29 cellular contexts compared by ENCODE assay signal in genomic region chr2:195437521-195437920, GRCh38.
"Had no signal": no experiment of that assay in that cellular context is flagged by ENCODE, and none has a peak within 500 bp of the region (broad histone marks: within the 10 kb centered on the region; RNA-seq: fewer than 3 reads in every experiment).

No MANE protein-coding gene starts in this region.

- H3K36me3 Mint-ChIP-seq: stimulated activated effector memory CD8-positive, alpha-beta T cell treated with anti-CD3 and anti-CD28 coated beads, Interleukin-12 subunit alpha, Interleukin-12 subunit beta, amount 100 ng/mL, for 72 hours; type B pancreatic cell had no signal

- DNase-seq: stimulated activated CD4-positive, alpha-beta T cell treated with anti-CD3 and anti-CD28 coated beads, Interleukin-2, amount 100 ng/mL, for 48 hours; stimulated activated CD4-positive, alpha-beta T cell treated with anti-CD3 and anti-CD28 coated beads, Interleukin-4, amount 100 ng/mL, for 1 hour; stimulated activated CD4-positive, alpha-beta T cell treated with anti-CD3 and anti-CD28 coated beads, Interleukin-4, amount 100 ng/mL, for 24 hours; stimulated activated CD4-positive, alpha-beta T cell treated with anti-CD3 and anti-CD28 coated beads, Interleukin-4, amount 100 ng/mL, for 4 hours; stimulated activated CD8-positive, alpha-beta memory T cell treated with anti-CD3 and anti-CD28 coated beads, Interleukin-4, amount 100 ng/mL, for 48 hours; stimulated activated naive B cell treated with anti-CD40 and anti-IgM and Interleukin-4, amounts not matched to agents 10 μg/mL and 1 μg/mL and 100 μg/mL, for 72 hours; stimulated activated naive CD4-positive, alpha-beta T cell; stimulated activated naive CD4-positive, alpha-beta T cell treated with Interleukin-2 at 50 U/mL for 16 hours; stimulated activated naive CD8-positive, alpha-beta T cell treated with anti-CD3 and anti-CD28 coated beads, Interleukin-15, amount 100 ng/mL, for 72 hours; stimulated activated naive CD8-positive, alpha-beta T cell treated with anti-CD3 and anti-CD28 coated beads, Interleukin-15, Interleukin-2, amounts not matched to agents 100 U/mL and 50 U/mL, for 24 hours; stomach; substantia nigra; testis; thyroid gland; tibial artery; transverse colon; trophoblast cell; upper lobe of right lung; uterus had no signal

- H3K4me1 Mint-ChIP-seq: stimulated activated memory B cell treated with anti-CD40 and anti-IgM and Interleukin-4, amounts not matched to agents 10 μg/mL and 1 μg/mL and 100 μg/mL, for 72 hours had no signal

- FAIRE-seq: urothelium cell line had no signal

- H3K4me1 ChIP-seq: stomach, suprapubic skin, testis, thyroid gland, tibial artery, tibial nerve, transverse colon, upper lobe of left lung, upper lobe of right lung, uterus, vagina had no signal

- H3K27me3 ChIP-seq: stomach, suprapubic skin, testis, thyroid gland, tibial artery, tibial nerve, transverse colon, upper lobe of left lung, upper lobe of right lung, uterus, vagina had no signal

- H3K27ac Mint-ChIP-seq: stimulated activated effector memory CD8-positive, alpha-beta T cell treated with anti-CD3 and anti-CD28 coated beads, Interleukin-12 subunit alpha, Interleukin-12 subunit beta, amount 100 ng/mL, for 72 hours; stimulated activated memory B cell treated with anti-CD40 and anti-IgM and Interleukin-4, amounts not matched to agents 10 μg/mL and 1 μg/mL and 100 μg/mL, for 72 hours; stimulated activated naive B cell treated with anti-CD40 and anti-IgM and Interleukin-4, amounts not matched to agents 10 μg/mL and 1 μg/mL and 100 μg/mL, for 72 hours; stimulated activated naive CD8-positive, alpha-beta T cell treated with anti-CD3 and anti-CD28 coated beads, Interleukin-15, amount 100 ng/mL, for 72 hours; stimulated activated naive CD8-positive, alpha-beta T cell treated with anti-CD3 and anti-CD28 coated beads, Interleukin-15, Interleukin-2, amounts not matched to agents 100 ng/mL and 50 ng/mL, for 24 hours; type B pancreatic cell had no signal

- H3K9me3 ChIP-seq: testis, thyroid gland, transverse colon, upper lobe of right lung, uterus, vagina had no signal

- H3K27ac ChIP-seq: stomach, suprapubic skin, testis, thoracic aorta, thyroid gland, tibial artery, tibial nerve, transverse colon, upper lobe of left lung, upper lobe of right lung, uterus, vagina had no signal

- ATAC-seq: stimulated activated effector memory CD8-positive, alpha-beta T cell treated with anti-CD3 and anti-CD28 coated beads, Interleukin-12 subunit alpha, Interleukin-12 subunit beta, amount 100 ng/mL, for 72 hours; stimulated activated memory B cell treated with anti-CD40 and anti-IgM and Interleukin-4, amounts not matched to agents 10 μg/mL and 1 μg/mL and 100 μg/mL, for 72 hours; stimulated activated naive B cell treated with anti-CD40 and anti-IgM and Interleukin-4, amounts not matched to agents 10 μg/mL and 1 μg/mL and 100 μg/mL, for 72 hours; stimulated activated naive CD8-positive, alpha-beta T cell treated with anti-CD3 and anti-CD28 coated beads, Interleukin-15, amount 100 ng/mL, for 72 hours; stimulated activated naive CD8-positive, alpha-beta T cell treated with anti-CD3 and anti-CD28 coated beads, Interleukin-15, Interleukin-2, amounts not matched to agents 100 U/mL and 50 U/mL, for 24 hours; upper lobe of right lung had no signal

- H3K4me3 ChIP-seq: stomach, suprapubic skin, testis, thoracic aorta, thyroid gland, tibial artery, tibial nerve, transverse colon, upper lobe of left lung, upper lobe of right lung, uterus, vagina had no signal

- H3K36me3 ChIP-seq: stomach, suprapubic skin, thoracic aorta, thyroid gland, tibial artery, tibial nerve, transverse colon, upper lobe of left lung, upper lobe of right lung, uterus, vagina had no signal

- H3K27me3 Mint-ChIP-seq: stimulated activated memory B cell treated with anti-CD40 and anti-IgM and Interleukin-4, amounts not matched to agents 10 μg/mL and 1 μg/mL and 100 μg/mL, for 72 hours; stimulated activated naive B cell treated with anti-CD40 and anti-IgM and Interleukin-4, amounts not matched to agents 10 μg/mL and 1 μg/mL and 100 μg/mL, for 72 hours; stimulated activated naive CD8-positive, alpha-beta T cell treated with anti-CD3 and anti-CD28 coated beads, Interleukin-15, amount 100 ng/mL, for 72 hours; stimulated activated naive CD8-positive, alpha-beta T cell treated with anti-CD3 and anti-CD28 coated beads, Interleukin-15, Interleukin-2, amounts not matched to agents 100 ng/mL and 50 ng/mL, for 24 hours; type B pancreatic cell had no signal

- H3K4me3 Mint-ChIP-seq: stimulated activated effector memory CD8-positive, alpha-beta T cell treated with anti-CD3 and anti-CD28 coated beads, Interleukin-12 subunit alpha, Interleukin-12 subunit beta, amount 100 ng/mL, for 72 hours; stimulated activated memory B cell treated with anti-CD40 and anti-IgM and Interleukin-4, amounts not matched to agents 10 μg/mL and 1 μg/mL and 100 μg/mL, for 72 hours; stimulated activated naive B cell treated with anti-CD40 and anti-IgM and Interleukin-4, amounts not matched to agents 10 μg/mL and 1 μg/mL and 100 μg/mL, for 72 hours; stimulated activated naive CD8-positive, alpha-beta T cell treated with anti-CD3 and anti-CD28 coated beads, Interleukin-15, amount 100 ng/mL, for 72 hours; stimulated activated naive CD8-positive, alpha-beta T cell treated with anti-CD3 and anti-CD28 coated beads, Interleukin-15, Interleukin-2, amounts not matched to agents 100 ng/mL and 50 ng/mL, for 24 hours; type B pancreatic cell had no signal
